ENCODE assay signal across 15 cellular contexts in genomic region chr4:112966701-112967100, GRCh38.
DNase-seq lines count a peak whose midpoint lies in the region; ATAC-seq and TF ChIP-seq lines count a peak whose summit lies in the region.
"Had no signal": no experiment of that assay in that cellular context is flagged by ENCODE, and none has a peak within 500 bp of the region (broad histone marks: within the 10 kb centered on the region; RNA-seq: fewer than 3 reads in every experiment).

No MANE protein-coding gene starts in this region.

- H3K4me3 Mint-ChIP-seq in brain (no peak overlapping the region), nephron progenitor cell (no peak overlapping the region)
- H3K4me3 Mint-ChIP-seq: B cell; CD4-positive, CD25-positive, alpha-beta regulatory T cell; CD8-positive, alpha-beta T cell; HFFc6 had no signal

- DNase-seq in NCI-H69 (lab: John Stamatoyannopoulos, UW) (peak; percentile 17), nephron progenitor cell (no peak), mesenteric fat pad (ENCODE audit: low spot score) (no peak), LoVo (ENCODE audit: low spot score) (no peak), T1000 (lab: John Stamatoyannopoulos, UW) (no peak)
- DNase-seq: Caco-2; CD4-positive, CD25-positive, alpha-beta regulatory T cell; CD8-positive, alpha-beta T cell; DMS153; DND-41; GOT3; HFFc6 had no signal

- no peak for ATAC-seq in GM18498 (IDR thresholded peaks at IDR 0.05; ENCODE audit: unreplicated experiment)
- ATAC-seq: CD8-positive, alpha-beta T cell had no signal

- H3K4me1 Mint-ChIP-seq in brain (peaks cover 29% of the 10 kb centered on the region), nephron progenitor cell (no peaks in the 10 kb centered on the region)
- H3K4me1 Mint-ChIP-seq: B cell; CD4-positive, CD25-positive, alpha-beta regulatory T cell had no signal

- H3K27me3 Mint-ChIP-seq in brain (no peaks in the 10 kb centered on the region), nephron progenitor cell (ENCODE audit: low read depth, poor library complexity) (no peaks in the 10 kb centered on the region)
- H3K27me3 Mint-ChIP-seq: CD4-positive, CD25-positive, alpha-beta regulatory T cell had no signal

- H3K27ac Mint-ChIP-seq in brain, result peak overlapping the region; percentile 12 to 90 (median 54)
- H3K27ac Mint-ChIP-seq in nephron progenitor cell, result peak overlapping the region; percentile 71
- H3K27ac Mint-ChIP-seq: B cell; CD4-positive, CD25-positive, alpha-beta regulatory T cell; CD8-positive, alpha-beta T cell; HFFc6 had no signal

- TF ChIP-seq CTCF in brain (conservative IDR thresholded peaks at IDR 0.05), result no peak
- TF ChIP-seq CTCF in nephron progenitor cell (IDR thresholded peaks at IDR 0.05), result no peak

- H3K36me3 Mint-ChIP-seq in brain (peaks cover 17% of the 10 kb centered on the region), nephron progenitor cell (ENCODE audit: low read depth) (peaks cover 6% of the 10 kb centered on the region)
- H3K36me3 Mint-ChIP-seq: CD4-positive, CD25-positive, alpha-beta regulatory T cell; CD8-positive, alpha-beta T cell had no signal

- H3K9me3 Mint-ChIP-seq in brain (peaks cover 4 to 13% (median 7%) of the 10 kb centered on the region in 5 experiments), nephron progenitor cell (peaks cover 10% of the 10 kb centered on the region)
